ENCODE assay signal across 8 cellular contexts in genomic region chr6:137866914-137867684, GRCh38. TPM values are rescaled to one million over a fixed set of nuclear protein-coding genes. Genes with fewer than 3 reads are reported as not detected.
A peak's percentile ranks its signal among the peaks of the same experiment; 100 is the strongest.
DNase-seq lines count a peak whose midpoint lies in the region; ATAC-seq and TF ChIP-seq lines count a peak whose summit lies in the region.

Gene TNFAIP3 (plus strand): TSS chr6:137867259. CDS start chr6:137871228, 3,969 bp downstream.

- peak within 1 kb of the TSS; percentile 76 for H3K4me3 ChIP-seq in PC-9

- no peaks in the 10 kb centered on the region for H3K9me2 ChIP-seq in PC-9 (ENCODE audit: insufficient read depth)

- DNase-seq in DMS53 (lab: John Stamatoyannopoulos, UW) (peak; percentile 94), HuH-7 (ENCODE audit: low spot score) (peak; percentile 97), PC-9 (peak; percentile 85 to 91), myocyte (ENCODE audit: low read depth) (peak; percentile 94)
- peak; percentile 96 for DNase-seq in activated T-cell treated with anti-CD3 and anti-CD28 coated beads, Interleukin-2, amount 50 U/mL, for 1 hour
- DNase-seq in stimulated activated CD8-positive, alpha-beta memory T cell treated with anti-CD3 and anti-CD28 coated beads, Interleukin-7, amount 100 ng/mL, for 4 hours (ENCODE audit: low read depth in 2 of 2) = peak; percentile 91 to 93

- peak within 1 kb of the TSS; percentile 96 for H3K4me2 ChIP-seq in PC-9

- no peaks in the 10 kb centered on the region for H3K9me3 ChIP-seq in PC-9 (ENCODE audit: insufficient read depth, low read depth)

- intact Hi-C loops in PC-9 (cut with micrococcal nuclease; ENCODE audit: unreplicated experiment) = loop anchor here (1.0 to 5.0 kb wide), 7 partner anchors 34 to 240 kb away; partner anchors contain the start of gene PERP

- TF ChIP-seq CTCF in PC-9 (conservative IDR thresholded peaks at IDR 0.05) = peak; percentile 69

- CTCF ChIA-PET in PC-9 (lab: Charles Lee) = interaction anchor here (0.6 to 1.2 kb wide), 8 partner anchors 18 to 823 kb away, joined by 3 to 10 read pairs (median 4); no protein-coding TSS in a partner anchor

- peak; percentile 66 for ATAC-seq in GM21526 (IDR thresholded peaks at IDR 0.05; ENCODE audit: low FRiP score, unreplicated experiment)
- ATAC-seq in esophagus mucosa = peak; percentile 94

- no peaks in the 10 kb centered on the region for H3K27me3 ChIP-seq in PC-9 (ENCODE audit: insufficient read depth, low read depth)

- peaks cover 6% of the 10 kb centered on the region; the same call in 1 of the 2 replicates for H3K36me3 ChIP-seq in PC-9 (ENCODE audit: low read depth)

- BruUV-seq in PC-9 (replicated peaks; lab: Mats Ljungman, UMichigan) = no TSS peak

- peaks cover 11% of the 10 kb centered on the region; the same call in 1 of the 2 replicates for H3F3A ChIP-seq in PC-9 (ENCODE audit: insufficient read depth, low read depth)

- peaks cover 59% of the 10 kb centered on the region for H3K4me1 ChIP-seq in PC-9 (replicated peaks; ENCODE audit: insufficient read depth)

- H4K20me1 ChIP-seq in PC-9 (ENCODE audit: insufficient read depth) = no peaks in the 10 kb centered on the region

- POLR2A ChIA-PET in PC-9 (lab: Charles Lee; ENCODE audit: unreplicated experiment) = interaction anchor here (0.6 to 0.7 kb wide), 3 partner anchors 59 to 140 kb away, joined by 3 to 9 read pairs (median 5); no protein-coding TSS in a partner anchor

- H2AFZ ChIP-seq in PC-9 = peak within 1 kb of the TSS; percentile 84

- peak within 1 kb of the TSS; percentile 80 for H3K27ac ChIP-seq in PC-9

- H3K79me2 ChIP-seq in PC-9 (ENCODE audit: low read depth) = peaks cover 45% of the 10 kb centered on the region

RNA-seq across cellular contexts. Expression of gene TNFAIP3, which starts in this region (rescaled TPM):
- 7.2 and 7.8 TPM in 2 replicates for total RNA-seq in PC-9 (2021)
- 8.8 TPM for total RNA-seq in esophagus mucosa
- total RNA-seq in myocyte = 6.8 and 7.8 TPM in 2 replicates
- 3.7 TPM for polyA plus RNA-seq in myocyte (2012)

Comparison
In these comparisons a context has a peak if more than half of its experiments do, and no peak if none do; other contexts are left out.
1. Peak in every context shown above with its lines: DNase-seq, ATAC-seq, H3K4me3 ChIP-seq and H3K27ac ChIP-seq.